Comparison of ENCODE assay signal across 17 cellular contexts in the genomic region with DNA sequence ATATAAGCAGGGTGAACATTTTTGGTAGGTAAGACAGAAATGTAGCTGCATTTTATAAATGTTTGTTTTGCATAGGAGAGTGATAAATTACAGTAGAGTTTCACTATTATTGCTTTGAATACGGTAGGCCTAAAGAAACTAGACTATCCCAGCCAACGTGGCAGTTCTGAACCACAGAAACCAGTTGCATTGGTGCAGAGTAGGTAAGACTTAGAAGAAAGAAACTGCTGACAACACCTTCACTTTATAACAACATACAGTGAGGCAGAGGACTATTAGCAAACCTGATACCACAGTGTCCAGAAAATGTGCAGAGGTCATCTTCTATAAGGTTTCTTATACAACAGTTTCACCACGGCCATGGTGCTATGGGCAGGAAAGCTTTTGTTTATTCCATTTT.
A peak's percentile ranks its signal among the peaks of the same experiment; 100 is the strongest.
DNase-seq lines count a peak whose midpoint lies in the region; ATAC-seq, FAIRE-seq and TF ChIP-seq lines count a peak whose summit lies in the region.
"Had no signal": no experiment of that assay in that cellular context is flagged by ENCODE, and none has a peak within 500 bp of the region (broad histone marks: within the 10 kb centered on the region; RNA-seq: fewer than 3 reads in every experiment).

No MANE protein-coding gene starts in this region.

- H3K27me3 ChIP-seq in GM12878 (replicated peaks in 1 of 2; ENCODE audit: control insufficient read depth in 2 of 2, insufficient read depth in 2 of 2, low read length in 1 of 2) (no peaks in the 10 kb centered on the region), hepatocyte (no peaks in the 10 kb centered on the region)
- H3K27me3 ChIP-seq: upper lobe of left lung had no signal

- H3K4me2 ChIP-seq in GM12878 (ENCODE audit: control insufficient read depth, insufficient read depth), result peak overlapping the region; percentile 51; the same call in 1 of the 2 replicates
- H3K4me2 ChIP-seq in hepatocyte, result no peak overlapping the region

- no TSS peak for BruUV-seq in GM12878 (replicated peaks; lab: Mats Ljungman, UMichigan)

- H3K36me3 ChIP-seq in GM12878 (ENCODE audit: control insufficient read depth in 2 of 2, insufficient read depth in 2 of 2, low read length in 1 of 2) (no peaks in the 10 kb centered on the region), hepatocyte (replicated peaks; ENCODE audit: insufficient read depth, low read depth) (no peaks in the 10 kb centered on the region)
- H3K36me3 ChIP-seq: upper lobe of left lung had no signal

- no peaks in the 10 kb centered on the region for H4K20me1 ChIP-seq in GM12878 (ENCODE audit: control insufficient read depth, insufficient read depth)
- no peaks in the 10 kb centered on the region for H4K20me1 ChIP-seq in hepatocyte (ENCODE audit: insufficient read depth, poor library complexity, severe bottlenecking)

- no peaks in the 10 kb centered on the region for H3K9me3 ChIP-seq in GM12878 (replicated peaks; ENCODE audit: control insufficient read depth, insufficient read depth, low read length)
- H3K9me3 ChIP-seq in hepatocyte (ENCODE audit: low read depth), result no peaks in the 10 kb centered on the region
- H3K9me3 ChIP-seq: upper lobe of left lung had no signal

- H3K9me3 Mint-ChIP-seq in WTC11, result peaks cover under 1% of the 10 kb centered on the region; the same call in 1 of the 2 replicates
- H3K9me3 Mint-ChIP-seq in activated CD4-positive, alpha-beta T cell treated with anti-CD3 and anti-CD28 coated beads, Interleukin-2, amount 10 ng/mL, durations not matched to agents 24 days and 14 days, result peaks cover 8% of the 10 kb centered on the region
- H3K9me3 Mint-ChIP-seq: activated naive CD8-positive, alpha-beta T cell treated with anti-CD3 and anti-CD28 coated beads, Interleukin-2, amount 50 U/mL, for 24 hours had no signal

- H3K4me1 ChIP-seq in GM12878 (ENCODE audit: control insufficient read depth, insufficient read depth, low read length) (peaks cover 14% of the 10 kb centered on the region; the same call in 1 of the 2 replicates), hepatocyte (ENCODE audit: insufficient read depth) (no peaks in the 10 kb centered on the region)
- H3K4me1 ChIP-seq: upper lobe of left lung had no signal

- SMC1A ChIA-PET in GM12878 (lab: Charles Lee; ENCODE audit: uncharacterized antibody, unreplicated experiment), result interaction anchor here (0.9 to 1.5 kb wide), 4 partner anchors 16 to 468 kb away, joined by 3 to 4 read pairs (median 3); no protein-coding TSS in a partner anchor

- peak; percentile 20 to 39; a peak in 2 of 4 replicates for TF ChIP-seq EP300 in GM12878 (IDR thresholded peaks at IDR 0.05; ENCODE audit: borderline replicate concordance in 1 of 2, control insufficient read depth in 1 of 2, low read depth in 2 of 2, low read length in 2 of 2)

- no peak for TF ChIP-seq RAD21 in GM12878 (IDR thresholded peaks at IDR 0.05; ENCODE audit: insufficient read depth, low read depth, low read length)

- ATAC-seq in GM19025 (IDR thresholded peaks at IDR 0.05; ENCODE audit: low read depth, unreplicated experiment) (peak; percentile 94), GM21717 (IDR thresholded peaks at IDR 0.05; ENCODE audit: unreplicated experiment) (peak; percentile 99), HG03097 (IDR thresholded peaks at IDR 0.05; ENCODE audit: low FRiP score, unreplicated experiment) (peak; percentile 93), GM12878 (peak; percentile 98), WTC11 (no peak)
- ATAC-seq: activated naive CD8-positive, alpha-beta T cell treated with anti-CD3 and anti-CD28 coated beads, Interleukin-2, amount 50 U/mL, for 24 hours; CD8-positive, alpha-beta T cell; natural killer cell treated with Interleukin-12 subunit alpha and Interleukin-12 subunit beta and Interleukin-15 and Interleukin-18, amount 100 ng/mL, for 72 hours; T-cell had no signal

- POLR2A ChIA-PET in GM12878 (lab: Charles Lee), result no interaction called here
- POLR2A ChIA-PET in WTC11 (lab: Charles Lee), result no interaction called here

- RAD21 ChIA-PET in GM12878 (lab: Charles Lee; ENCODE audit: unreplicated experiment), result no interaction called here

- H3K9me2 ChIP-seq in hepatocyte (replicated peaks; ENCODE audit: insufficient read depth), result no peaks in the 10 kb centered on the region

- intact Hi-C loops in GM12878 (cut with micrococcal nuclease; ENCODE audit: unreplicated experiment), result no loop called here
- intact Hi-C loops in activated CD4-positive, alpha-beta T cell treated with anti-CD3 and anti-CD28 coated beads, Interleukin-2, amount 10 ng/mL, durations not matched to agents 24 days and 14 days (cut with micrococcal nuclease), result no loop called here

- in situ Hi-C loops in GM12878 (cut with MboI), result no loop called here

- peaks cover 35% of the 10 kb centered on the region for H3K4me1 Mint-ChIP-seq in WTC11
- no peaks in the 10 kb centered on the region for H3K4me1 Mint-ChIP-seq in activated CD4-positive, alpha-beta T cell treated with anti-CD3 and anti-CD28 coated beads, Interleukin-2, amount 10 ng/mL, durations not matched to agents 24 days and 14 days
- H3K4me1 Mint-ChIP-seq: activated naive CD8-positive, alpha-beta T cell treated with anti-CD3 and anti-CD28 coated beads, Interleukin-2, amount 50 U/mL, for 24 hours; T-cell had no signal

- H3K27ac ChIP-seq in GM12878 (ENCODE audit: control insufficient read depth, insufficient read depth), result no peak overlapping the region
- H3K27ac ChIP-seq in hepatocyte, result no peak overlapping the region
- H3K27ac ChIP-seq: skin epidermis, upper lobe of left lung had no signal

- H3K27ac Mint-ChIP-seq in WTC11, result no peak overlapping the region
- H3K27ac Mint-ChIP-seq in activated CD4-positive, alpha-beta T cell treated with anti-CD3 and anti-CD28 coated beads, Interleukin-2, amount 10 ng/mL, durations not matched to agents 24 days and 14 days, result no peak overlapping the region
- H3K27ac Mint-ChIP-seq: activated naive CD8-positive, alpha-beta T cell treated with anti-CD3 and anti-CD28 coated beads, Interleukin-2, amount 50 U/mL, for 24 hours; CD8-positive, alpha-beta T cell; natural killer cell treated with Interleukin-12 subunit alpha and Interleukin-12 subunit beta and Interleukin-15 and Interleukin-18, amount 100 ng/mL, for 72 hours; T-cell had no signal

- peak; percentile 65 for FAIRE-seq in GM12878 (lab: Jason Lieb, UNC)

- DNase-seq in GM12878 (ENCODE audit: low read depth, low spot score) (peak; percentile 60), WTC11 (ENCODE audit: low spot score) (no peak), hepatocyte (ENCODE audit: low spot score) (no peak)
- no peak for DNase-seq in activated CD4-positive, alpha-beta T cell treated with anti-CD3 and anti-CD28 coated beads, Interleukin-2, amount 10 ng/mL, durations not matched to agents 24 days and 14 days
- DNase-seq: activated naive CD8-positive, alpha-beta T cell treated with anti-CD3 and anti-CD28 coated beads, Interleukin-2, amount 50 U/mL, for 24 hours; CD8-positive, alpha-beta T cell; dermis blood vessel endothelial cell; foreskin fibroblast; NCI-H1417; NCI-H774; T-cell; upper lobe of left lung had no signal

- no peak overlapping the region for H3K9ac ChIP-seq in GM12878 (ENCODE audit: control insufficient read depth, insufficient read depth, low read length)

- no peaks in the 10 kb centered on the region for H3K36me3 Mint-ChIP-seq in WTC11
- no peaks in the 10 kb centered on the region for H3K36me3 Mint-ChIP-seq in activated CD4-positive, alpha-beta T cell treated with anti-CD3 and anti-CD28 coated beads, Interleukin-2, amount 10 ng/mL, durations not matched to agents 24 days and 14 days (ENCODE audit: low read depth)
- H3K36me3 Mint-ChIP-seq: CD8-positive, alpha-beta T cell; natural killer cell treated with Interleukin-12 subunit alpha and Interleukin-12 subunit beta and Interleukin-15 and Interleukin-18, amount 100 ng/mL, for 72 hours; T-cell had no signal

- H2AFZ ChIP-seq in GM12878 (ENCODE audit: control insufficient read depth, low read depth, low read length) (no peak overlapping the region), hepatocyte (no peak overlapping the region)

- H3K79me2 ChIP-seq in GM12878 (ENCODE audit: control insufficient read depth, insufficient read depth, low read length) (no peaks in the 10 kb centered on the region), hepatocyte (no peaks in the 10 kb centered on the region)

- WGBS in GM12878 (ENCODE audit: insufficient coverage, insufficient replicate concordance, low lambda C conversion rate, missing lambda C conversion rate), result 13% methylated on average over 3 of the region's 3 CpGs
- WGBS in hepatocyte (ENCODE audit: low lambda C conversion rate, missing lambda C conversion rate), result 94% methylated on average over 3 of the region's 3 CpGs

- H3K4me3 ChIP-seq in GM12878 (no peak overlapping the region), hepatocyte (no peak overlapping the region)
- H3K4me3 ChIP-seq: skin epidermis, upper lobe of left lung had no signal

- TF ChIP-seq CTCF in GM12878 (IDR thresholded peaks at IDR 0.05 in 2 of 3, conservative IDR thresholded peaks at IDR 0.05 in 1 of 3; ENCODE audit: control insufficient read depth in 2 of 3, extremely low read depth in 1 of 3, insufficient read depth in 1 of 3, low read depth in 3 of 3, low read length in 3 of 3) (no peak), WTC11 (IDR thresholded peaks at IDR 0.05) (no peak), hepatocyte (IDR thresholded peaks at IDR 0.05; ENCODE audit: poor library complexity) (no peak)

- TF ChIP-seq POLR2A in GM12878 (IDR thresholded peaks at IDR 0.05; ENCODE audit: low read depth, low read length), result no peak

- H3K4me3 Mint-ChIP-seq in WTC11, result no peak overlapping the region
- H3K4me3 Mint-ChIP-seq in activated CD4-positive, alpha-beta T cell treated with anti-CD3 and anti-CD28 coated beads, Interleukin-2, amount 10 ng/mL, durations not matched to agents 24 days and 14 days, result no peak overlapping the region
- H3K4me3 Mint-ChIP-seq: activated naive CD8-positive, alpha-beta T cell treated with anti-CD3 and anti-CD28 coated beads, Interleukin-2, amount 50 U/mL, for 24 hours; CD8-positive, alpha-beta T cell; natural killer cell treated with Interleukin-12 subunit alpha and Interleukin-12 subunit beta and Interleukin-15 and Interleukin-18, amount 100 ng/mL, for 72 hours; T-cell had no signal

- peaks cover 5% of the 10 kb centered on the region for H3K27me3 Mint-ChIP-seq in WTC11 (ENCODE audit: low read depth)
- H3K27me3 Mint-ChIP-seq in activated CD4-positive, alpha-beta T cell treated with anti-CD3 and anti-CD28 coated beads, Interleukin-2, amount 10 ng/mL, durations not matched to agents 24 days and 14 days, result no peaks in the 10 kb centered on the region
- H3K27me3 Mint-ChIP-seq: activated naive CD8-positive, alpha-beta T cell treated with anti-CD3 and anti-CD28 coated beads, Interleukin-2, amount 50 U/mL, for 24 hours; natural killer cell treated with Interleukin-12 subunit alpha and Interleukin-12 subunit beta and Interleukin-15 and Interleukin-18, amount 100 ng/mL, for 72 hours; T-cell had no signal

- CTCF ChIA-PET in GM12878 (lab: Yijun Ruan, JAX) (interaction anchor here (0.9 to 1.3 kb wide), 2 partner anchors 62 to 298 kb away, joined by 3 read pairs; no protein-coding TSS in a partner anchor), WTC11 (lab: Charles Lee) (interaction anchor here (1.6 kb wide), 1 partner anchor 57 kb away, joined by 5 read pairs; no protein-coding TSS in a partner anchor)

TF ChIP-seq in GM12878, 131 proteins besides CTCF, POLR2A, EP300 and RAD21 (continues in another document):
- TF ChIP-seq BACH1 (IDR thresholded peaks at IDR 0.05; ENCODE audit: borderline replicate concordance), result no peak
